13 cellular contexts compared by ENCODE assay signal in the genomic region with DNA sequence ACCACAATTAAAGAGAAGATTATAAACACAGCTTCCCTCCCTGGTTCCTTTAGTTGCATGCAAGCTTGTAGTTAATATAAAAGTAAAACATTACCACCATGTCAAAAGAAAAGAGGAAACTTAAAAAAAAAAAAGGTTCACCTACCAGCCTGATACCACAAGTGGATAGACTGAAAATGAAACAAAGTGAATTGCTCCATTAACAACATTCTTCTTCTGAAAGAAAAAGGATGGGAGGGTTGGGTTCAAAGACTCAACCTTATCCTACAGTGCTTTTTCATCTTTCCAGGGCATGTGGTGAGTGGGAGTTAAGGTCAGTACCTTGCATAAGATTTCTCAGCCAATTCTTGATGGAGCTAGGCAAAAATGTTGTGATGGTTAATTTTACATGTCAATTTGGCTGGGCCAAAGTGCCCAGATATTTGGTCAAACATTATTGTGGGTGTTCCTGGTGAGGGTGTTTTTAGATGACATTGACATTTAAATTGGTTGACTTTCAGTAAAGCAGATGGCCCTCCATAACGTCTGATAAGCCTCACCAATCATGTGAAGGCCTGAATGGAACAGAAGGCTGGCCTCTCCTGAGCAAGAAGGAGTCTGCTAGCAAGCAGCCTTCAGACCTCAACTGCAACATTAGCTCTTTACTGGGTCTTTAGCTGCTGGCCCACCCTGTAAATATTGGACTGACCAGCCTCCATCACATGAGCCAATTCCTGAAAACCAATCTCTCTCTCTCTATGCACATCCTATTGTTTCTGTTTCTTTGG. TPM values are rescaled to one million over a fixed set of nuclear protein-coding genes. Genes with fewer than 3 reads are reported as not detected.
A peak's percentile ranks its signal among the peaks of the same experiment; 100 is the strongest.
DNase-seq lines count a peak whose midpoint lies in the region; ATAC-seq and TF ChIP-seq lines count a peak whose summit lies in the region.
"Had no signal": no experiment of that assay in that cellular context is flagged by ENCODE, and none has a peak within 500 bp of the region (broad histone marks: within the 10 kb centered on the region; RNA-seq: fewer than 3 reads in every experiment).

No MANE protein-coding gene starts in this region.

- H3K27me3 Mint-ChIP-seq in CD14-positive monocyte (ENCODE audit: low read depth in 3 of 3) (peaks cover 0 to 1% (median 0%) of the 10 kb centered on the region in 3 donors), mesothelial cell of epicardium (ENCODE audit: low read depth) (no peaks in the 10 kb centered on the region)

- H3K4me1 Mint-ChIP-seq in CD14-positive monocyte (peaks cover 34% of the 10 kb centered on the region), mesothelial cell of epicardium (peaks cover 6% of the 10 kb centered on the region)

- H3K36me3 ChIP-seq in colonic mucosa = no peaks in the 10 kb centered on the region
- H3K36me3 ChIP-seq: sigmoid colon had no signal

- H3K27ac ChIP-seq in colonic mucosa = peak overlapping the region; percentile 26
- H3K27ac ChIP-seq: neutrophil, sigmoid colon had no signal

- peak overlapping the region in 4 of 7 donors; percentile 0 to 51 (median 35) for H3K27ac Mint-ChIP-seq in CD14-positive monocyte
- H3K27ac Mint-ChIP-seq in mesothelial cell of epicardium = no peak overlapping the region

- no peak overlapping the region for H3K4me3 Mint-ChIP-seq in CD14-positive monocyte
- H3K4me3 Mint-ChIP-seq in mesothelial cell of epicardium = no peak overlapping the region

- no peaks in the 10 kb centered on the region for H3K9me3 ChIP-seq in colonic mucosa
- H3K9me3 ChIP-seq: neutrophil, sigmoid colon had no signal

- no peak overlapping the region for H3K4me3 ChIP-seq in colonic mucosa
- H3K4me3 ChIP-seq: sigmoid colon had no signal

- no peak for DNase-seq in CD14-positive monocyte (ENCODE audit: low spot score)
- peak; percentile 30 for DNase-seq in GM10248 (ENCODE audit: extremely low spot score)
- DNase-seq in OCI-M1 (lab: John Stamatoyannopoulos, UW) = peak; percentile 59
- DNase-seq in colonic mucosa = no peak
- no peak for DNase-seq in mesothelial cell of epicardium (ENCODE audit: low spot score in 2 of 2, unreplicated experiment in 2 of 2)
- DNase-seq in NCI-H1105 (lab: John Stamatoyannopoulos, UW) = no peak
- no peak for DNase-seq in HPDE6-E6E7 (ENCODE audit: extremely low spot score)
- DNase-seq: activated effector memory CD4-positive, alpha-beta T cell treated with anti-CD3 and anti-CD28 coated beads, Interleukin-2, amount 50 U/mL, for 16 hours; NCI-H1694 treated with DMSO at 0.1 percent for 48 hours; NCI-H748 treated with DMSO at 0.1 percent for 48 hours; sigmoid colon had no signal

- H3K36me3 Mint-ChIP-seq in CD14-positive monocyte (peaks cover 13 to 18% of the 10 kb centered on the region in 2 donors), mesothelial cell of epicardium (no peaks in the 10 kb centered on the region)

- CTCF ChIA-PET in GM10248 (lab: Yijun Ruan, JAX) = interaction anchor here (1.2 to 4.6 kb wide), 11 partner anchors 10 to 234 kb away, joined by 3 to 27 read pairs (median 5); no protein-coding TSS in a partner anchor

- ATAC-seq in GM21529 (IDR thresholded peaks at IDR 0.05; ENCODE audit: unreplicated experiment) = no peak

- intact Hi-C loops in CD14-positive monocyte (cut with micrococcal nuclease) = no loop called here
- intact Hi-C loops in colonic mucosa (cut with DNase I) = no loop called here

- H3K9ac ChIP-seq in colonic mucosa (ENCODE audit: low read depth in 2 of 2, low read length in 2 of 2) = no peak overlapping the region

- no peaks in the 10 kb centered on the region for H3K4me1 ChIP-seq in colonic mucosa

- POLR2A ChIA-PET in GM10248 (lab: Yijun Ruan, JAX) = no interaction called here

- no peaks in the 10 kb centered on the region for H3K9me3 Mint-ChIP-seq in CD14-positive monocyte
- no peaks in the 10 kb centered on the region for H3K9me3 Mint-ChIP-seq in mesothelial cell of epicardium

- no peak for TF ChIP-seq CTCF in CD14-positive monocyte (IDR thresholded peaks at IDR 0.05)
- TF ChIP-seq CTCF in GM10248 (IDR thresholded peaks at IDR 0.05; ENCODE audit: control extremely low read depth, extremely low read depth, low read depth, missing control alignments) = no peak
- no peak for TF ChIP-seq CTCF in colonic mucosa (IDR thresholded peaks at IDR 0.05)
- TF ChIP-seq CTCF in mesothelial cell of epicardium (IDR thresholded peaks at IDR 0.05; ENCODE audit: unreplicated experiment) = no peak

- H3K27me3 ChIP-seq in colonic mucosa = no peaks in the 10 kb centered on the region
- H3K27me3 ChIP-seq: neutrophil, sigmoid colon had no signal

RNA-seq across cellular contexts. Expression of gene VCPKMT, which starts 28.8 kb away (rescaled TPM):
- 1 to 10 TPM; 3.4 to 3.5 TPM for polyA plus RNA-seq in CD14-positive monocyte
- total RNA-seq in colonic mucosa = 1 to 10 TPM; 4.6 to 6.7 TPM
- total RNA-seq in mesothelial cell of epicardium = 12.9 to 15.6 TPM (median 14.0 TPM) in 3 replicates

Comparison
In these comparisons a context has a peak if more than half of its experiments do, and no peak if none do; other contexts are left out.
1. DNase-seq: peak in GM10248 (single experiment) and OCI-M1 (single experiment); none in CD14-positive monocyte (single experiment), colonic mucosa (single experiment), mesothelial cell of epicardium (0 of 2), NCI-H1105 (single experiment) and HPDE6-E6E7 (single experiment).